Comparison of ENCODE assay signal across 19 cellular contexts in genomic region chr4:8528713-8529112, GRCh38. TPM values are rescaled to one million over a fixed set of nuclear protein-coding genes. Genes with fewer than 3 reads are reported as not detected.
DNase-seq lines count a peak whose midpoint lies in the region; ATAC-seq and TF ChIP-seq lines count a peak whose summit lies in the region.
"Had no signal": no experiment of that assay in that cellular context is flagged by ENCODE, and none has a peak within 500 bp of the region (broad histone marks: within the 10 kb centered on the region; RNA-seq: fewer than 3 reads in every experiment).

No MANE protein-coding gene starts in this region.

- H3K9me3 ChIP-seq in left lung = no peaks in the 10 kb centered on the region
- peaks cover 5% of the 10 kb centered on the region for H3K9me3 ChIP-seq in WERI-Rb-1 (ENCODE audit: severe bottlenecking)
- H3K9me3 ChIP-seq: body of pancreas, upper lobe of right lung had no signal

- H3K36me3 ChIP-seq in left lung = no peaks in the 10 kb centered on the region
- H3K36me3 ChIP-seq in WERI-Rb-1 = no peaks in the 10 kb centered on the region
- H3K36me3 ChIP-seq: upper lobe of right lung had no signal

- no peak for TF ChIP-seq CTCF in astrocyte of the spinal cord (IDR thresholded peaks at IDR 0.05; ENCODE audit: low read depth, low read length)
- no peak for TF ChIP-seq CTCF in left lung (IDR thresholded peaks at IDR 0.05)
- TF ChIP-seq CTCF in WERI-Rb-1 (IDR thresholded peaks at IDR 0.05; ENCODE audit: low read depth, low read length) = no peak

- intact Hi-C loops in left lung (cut with DNase I) = no loop called here

- H3K4me1 Mint-ChIP-seq in activated naive CD8-positive, alpha-beta T cell treated with anti-CD3 and anti-CD28 coated beads for 36 hours = no peaks in the 10 kb centered on the region

- no peak overlapping the region for H3K27ac ChIP-seq in left lung
- no peak overlapping the region for H3K27ac ChIP-seq in WERI-Rb-1
- H3K27ac ChIP-seq: body of pancreas, RWPE1, upper lobe of right lung had no signal

- H3K9me3 Mint-ChIP-seq in activated naive CD8-positive, alpha-beta T cell treated with anti-CD3 and anti-CD28 coated beads for 36 hours = peaks cover 2% of the 10 kb centered on the region

- H3K4me1 ChIP-seq in left lung = no peaks in the 10 kb centered on the region

- H3K36me3 Mint-ChIP-seq in activated naive CD8-positive, alpha-beta T cell treated with anti-CD3 and anti-CD28 coated beads for 36 hours = no peaks in the 10 kb centered on the region

- ATAC-seq in HG03442 (IDR thresholded peaks at IDR 0.05; ENCODE audit: unreplicated experiment) = peak; percentile 60
- peak; percentile 36 for ATAC-seq in left lung
- ATAC-seq in HG03571 (IDR thresholded peaks at IDR 0.05; ENCODE audit: unreplicated experiment) = no peak
- ATAC-seq: body of pancreas, upper lobe of right lung had no signal

- H3K27me3 Mint-ChIP-seq in activated naive CD8-positive, alpha-beta T cell treated with anti-CD3 and anti-CD28 coated beads for 36 hours = no peaks in the 10 kb centered on the region
- H3K27me3 Mint-ChIP-seq: progenitor cell of endocrine pancreas had no signal

- H3K4me3 Mint-ChIP-seq in activated naive CD8-positive, alpha-beta T cell treated with anti-CD3 and anti-CD28 coated beads for 36 hours = no peak overlapping the region
- H3K4me3 Mint-ChIP-seq: activated T-helper 1 cell treated with anti-CD3 and anti-CD28 coated beads, Interleukin-12 subunit alpha, Interleukin-12 subunit beta, Interleukin-2, Interleukin-4 antibody, amounts not matched to agents 30 ng/mL and 10 ng/mL and 1 ng/mL, durations not matched to agents 14 hours and 24 hours and 36 hours had no signal

- H3K27me3 ChIP-seq in left lung (no peaks in the 10 kb centered on the region), WERI-Rb-1 (ENCODE audit: insufficient read depth, low read depth, severe bottlenecking) (no peaks in the 10 kb centered on the region)
- H3K27me3 ChIP-seq: body of pancreas, upper lobe of right lung had no signal

- H3K4me3 ChIP-seq in astrocyte of the spinal cord (ENCODE audit: low read depth, low read length) (no peak overlapping the region), left lung (no peak overlapping the region), WERI-Rb-1 (ENCODE audit: low read depth, low read length) (no peak overlapping the region)
- H3K4me3 ChIP-seq: body of pancreas, upper lobe of right lung had no signal

- peak; percentile 41 for DNase-seq in DMS79 treated with DMSO at 0.1 percent for 48 hours (lab: John Stamatoyannopoulos, UW)
- DNase-seq in astrocyte of the spinal cord (ENCODE audit: low read depth, low spot score) = peak; percentile 78
- no peak for DNase-seq in left lung
- DNase-seq in WERI-Rb-1 = no peak
- DNase-seq in LoVo (ENCODE audit: low spot score) = no peak
- no peak for DNase-seq in activated naive CD8-positive, alpha-beta T cell treated with anti-CD3 and anti-CD28 coated beads for 36 hours
- DNase-seq: activated CD4-positive, alpha-beta T cell treated with anti-CD3 and anti-CD28 coated beads, Interleukin-2, amount 50 U/mL, for 48 hours; AML-193; body of pancreas; Karpas-422; NCI-H526; stimulated activated CD4-positive, alpha-beta T cell treated with anti-CD3 and anti-CD28 coated beads, Interleukin-2, amount 100 ng/mL, for 24 hours; upper lobe of right lung had no signal

- H3K27ac Mint-ChIP-seq in activated naive CD8-positive, alpha-beta T cell treated with anti-CD3 and anti-CD28 coated beads for 36 hours = no peak overlapping the region
- H3K27ac Mint-ChIP-seq: activated T-helper 1 cell treated with anti-CD3 and anti-CD28 coated beads, Interleukin-12 subunit alpha, Interleukin-12 subunit beta, Interleukin-2, Interleukin-4 antibody, amounts not matched to agents 30 ng/mL and 10 ng/mL and 1 ng/mL, durations not matched to agents 14 hours and 24 hours and 36 hours; progenitor cell of endocrine pancreas had no signal

- in situ Hi-C loops in astrocyte of the spinal cord (cut with HindIII; ENCODE audit: low sequenced_read_pairs) = no loop called here

RNA-seq across cellular contexts. Expression of gene GPR78, which starts 51.5 kb away (rescaled TPM):
- under 1 TPM; 0.08 to 0.67 TPM for total RNA-seq in left lung
- total RNA-seq in activated naive CD8-positive, alpha-beta T cell treated with anti-CD3 and anti-CD28 coated beads for 36 hours = not detected
- total RNA-seq: activated T-helper 1 cell treated with anti-CD3 and anti-CD28 coated beads, Interleukin-12 subunit alpha, Interleukin-12 subunit beta, Interleukin-2, Interleukin-4 antibody, amounts not matched to agents 30 ng/mL and 10 ng/mL and 1 ng/mL, durations not matched to agents 14 hours and 24 hours and 36 hours; body of pancreas; glomerular endothelial cell had no signal

Comparison
In these comparisons a context has a peak if more than half of its experiments do, and no peak if none do; other contexts are left out.
1. DNase-seq: peak in DMS79 treated with DMSO at 0.1 percent for 48 hours (single experiment) and astrocyte of the spinal cord (single experiment); none in left lung (0 of 2), WERI-Rb-1 (single experiment), LoVo (single experiment) and activated naive CD8-positive, alpha-beta T cell treated with anti-CD3 and anti-CD28 coated beads for 36 hours (single experiment).